In genomic region chr1:159705911-159706270, GRCh38 we compare ENCODE assay signal across 17 cellular contexts. TPM values are rescaled to one million over a fixed set of nuclear protein-coding genes. Genes with fewer than 3 reads are reported as not detected.
DNase-seq lines count a peak whose midpoint lies in the region; ATAC-seq and TF ChIP-seq lines count a peak whose summit lies in the region.
"Had no signal": no experiment of that assay in that cellular context is flagged by ENCODE, and none has a peak within 500 bp of the region (broad histone marks: within the 10 kb centered on the region; RNA-seq: fewer than 3 reads in every experiment).

No MANE protein-coding gene starts in this region.

- peak; percentile 38 for ATAC-seq in left lobe of liver
- ATAC-seq in GM19395 (IDR thresholded peaks at IDR 0.05; ENCODE audit: unreplicated experiment) = no peak
- ATAC-seq: GM12878, HCT116 had no signal

- H3K36me3 Mint-ChIP-seq in endodermal cell (ENCODE audit: low read depth) = no peaks in the 10 kb centered on the region
- H3K36me3 Mint-ChIP-seq: CD4-positive, alpha-beta memory T cell had no signal

- DNase-seq in HK-2 (ENCODE audit: unreplicated experiment) (peak; percentile 8), endodermal cell (no peak), left lobe of liver (ENCODE audit: low spot score) (no peak), renal cortical epithelial cell (ENCODE audit: low read depth) (peak; percentile 62), NCI-H1092 treated with DMSO at 0.1 percent for 48 hours (lab: John Stamatoyannopoulos, UW) (no peak)
- DNase-seq in activated CD8-positive, alpha-beta memory T cell treated with anti-CD3 and anti-CD28 coated beads, Interleukin-2, amount 50 U/mL, for 48 hours = no peak
- DNase-seq: BE2C; CD4-positive, alpha-beta memory T cell; DMS79; GM23248 had no signal

- H3K9me3 ChIP-seq in endodermal cell (ENCODE audit: control insufficient read depth, low read length) = no peaks in the 10 kb centered on the region
- H3K9me3 ChIP-seq: BE2C had no signal

- no peaks in the 10 kb centered on the region for H3K4me1 ChIP-seq in endodermal cell (ENCODE audit: control insufficient read depth, insufficient read depth, low read length)
- H3K4me1 ChIP-seq: BE2C had no signal

- H3K9ac ChIP-seq in endodermal cell (ENCODE audit: extremely low read depth, low read length, poor library complexity, severe bottlenecking) = no peak overlapping the region
- H3K9ac ChIP-seq: GM23248 had no signal

- H3K4me3 ChIP-seq in endodermal cell (ENCODE audit: low read length) = no peak overlapping the region
- H3K4me3 ChIP-seq: GM12878, GM23248 had no signal

- H3K27me3 ChIP-seq in endodermal cell (ENCODE audit: control insufficient read depth, insufficient read depth, low read length, poor library complexity, severe bottlenecking) = no peaks in the 10 kb centered on the region
- H3K27me3 ChIP-seq: BE2C had no signal

- H3K36me3 ChIP-seq in endodermal cell (ENCODE audit: control insufficient read depth, insufficient read depth, low read length) = no peaks in the 10 kb centered on the region
- H3K36me3 ChIP-seq: BE2C had no signal

- peaks cover 18% of the 10 kb centered on the region for H3K9me3 Mint-ChIP-seq in endodermal cell
- H3K9me3 Mint-ChIP-seq: CD4-positive, alpha-beta memory T cell had no signal

- H3K27ac Mint-ChIP-seq in endodermal cell = no peak overlapping the region
- H3K27ac Mint-ChIP-seq: CD4-positive, alpha-beta memory T cell had no signal

- TF ChIP-seq CTCF in endodermal cell (conservative IDR thresholded peaks at IDR 0.05) = no peak

- peak overlapping the region; percentile 7 for H3K27ac ChIP-seq in endodermal cell (ENCODE audit: low read depth, low read length)
- H3K27ac ChIP-seq: C4-2B, GM23248 had no signal

- H3K4me3 Mint-ChIP-seq in endodermal cell = no peak overlapping the region
- H3K4me3 Mint-ChIP-seq: CD4-positive, alpha-beta memory T cell had no signal

- WGBS in endodermal cell (ENCODE audit: insufficient coverage in 1 of 2, insufficient read length in 1 of 2), 2 experiments = 77 to 100% methylated on average over 1 to 3 of the region's 3 CpGs

- no peaks in the 10 kb centered on the region for H3K27me3 Mint-ChIP-seq in endodermal cell (ENCODE audit: insufficient read depth)

- no peaks in the 10 kb centered on the region for H3K4me1 Mint-ChIP-seq in endodermal cell
- H3K4me1 Mint-ChIP-seq: CD4-positive, alpha-beta memory T cell had no signal

RNA-seq across cellular contexts. Expression of gene CRP, which starts 8.5 kb away (rescaled TPM):
- total RNA-seq in endodermal cell = 1 to 10 TPM in 1 of 2 donors, not detected in 1; 1.2 TPM
- polyA plus RNA-seq in endodermal cell (2013, experiment 1 of 2) = not detected
- polyA plus RNA-seq in endodermal cell (2013, experiment 2 of 2) = not detected
- 3,370 TPM for total RNA-seq in left lobe of liver
- total RNA-seq in renal cortical epithelial cell = not detected in 2 replicates
- total RNA-seq: CD4-positive, alpha-beta memory T cell; G401; GM23248; HT1080 had no signal
- polyA plus RNA-seq: AG04450; CD4-positive, alpha-beta memory T cell; GM12878; GM23248 had no signal

Comparison
In these comparisons a context has a peak if more than half of its experiments do, and no peak if none do; other contexts are left out.
1. DNase-seq: peak in HK-2 (single experiment) and renal cortical epithelial cell (single experiment); none in endodermal cell (single experiment), left lobe of liver (single experiment), activated CD8-positive, alpha-beta memory T cell treated with anti-CD3 and anti-CD28 coated beads, Interleukin-2, amount 50 U/mL, for 48 hours (single experiment) and NCI-H1092 treated with DMSO at 0.1 percent for 48 hours (single experiment).
2. RNA of gene CRP, which starts 8.5 kb away (total RNA-seq): 3,370 TPM in left lobe of liver (single experiment); 1.2 TPM in endodermal cell and not detected in renal cortical epithelial cell; every median in the first group is over 1,000 times any median in the second.